ENCODE assay signal across 14 cellular contexts in genomic region chr5:96148376-96148775, GRCh38.
A peak's percentile ranks its signal among the peaks of the same experiment; 100 is the strongest.
DNase-seq lines count a peak whose midpoint lies in the region; ATAC-seq and TF ChIP-seq lines count a peak whose summit lies in the region.
"Had no signal": no experiment of that assay in that cellular context is flagged by ENCODE, and none has a peak within 500 bp of the region (broad histone marks: within the 10 kb centered on the region; RNA-seq: fewer than 3 reads in every experiment).

No MANE protein-coding gene starts in this region.

- H3K27ac Mint-ChIP-seq in MCF 10A (ENCODE audit: low read depth, unreplicated experiment) (peak overlapping the region; percentile 28), osteocyte (ENCODE audit: unreplicated experiment) (peak overlapping the region; percentile 57)
- H3K27ac Mint-ChIP-seq: CD4-positive, CD25-positive, alpha-beta regulatory T cell; GM23338 had no signal

- H3K36me3 ChIP-seq in breast epithelium = no peaks in the 10 kb centered on the region
- H3K36me3 ChIP-seq: BLaER1 treated with 17β-estradiol and CSF1 and Interleukin-3, amounts not matched to agents 10 nM and 100 nM had no signal

- peak; percentile 39 for DNase-seq in MCF 10A (ENCODE audit: unreplicated experiment)
- DNase-seq in breast epithelium (ENCODE audit: low spot score in 2 of 2) = no peak
- no peak for DNase-seq in epithelial cell of prostate (ENCODE audit: low read depth, low spot score)
- DNase-seq in osteocyte (ENCODE audit: extremely low spot score, unreplicated experiment) = no peak
- no peak for DNase-seq in SIG-M5 (lab: John Stamatoyannopoulos, UW)
- no peak for DNase-seq in SKM-1 (lab: John Stamatoyannopoulos, UW; ENCODE audit: unreplicated experiment)
- DNase-seq: 8988T; ACHN; CD4-positive, CD25-positive, alpha-beta regulatory T cell; H7 had no signal

- H3K36me3 Mint-ChIP-seq in MCF 10A (ENCODE audit: insufficient read depth, unreplicated experiment) = no peaks in the 10 kb centered on the region
- H3K36me3 Mint-ChIP-seq in osteocyte (ENCODE audit: unreplicated experiment) = peaks cover 2% of the 10 kb centered on the region
- H3K36me3 Mint-ChIP-seq: CD4-positive, CD25-positive, alpha-beta regulatory T cell had no signal

- intact Hi-C loops in MCF 10A (cut with micrococcal nuclease) = loop anchor here (5.0 kb wide), 2 partner anchors 186 to 189 kb away; partner anchors contain the start of gene ELL2
- intact Hi-C loops in breast epithelium (cut with DNase I; ENCODE audit: low total_unique reads) = no loop called here

- H3K9me3 ChIP-seq in breast epithelium = no peaks in the 10 kb centered on the region
- H3K9me3 ChIP-seq: BLaER1 treated with 17β-estradiol and CSF1 and Interleukin-3, amounts not matched to agents 10 nM and 100 nM had no signal

- CTCF ChIA-PET in MCF 10A (lab: Yijun Ruan, JAX) = interaction anchor here (1.1 to 1.9 kb wide), 2 partner anchors 28 to 193 kb away, joined by 3 to 8 read pairs; no protein-coding TSS in a partner anchor

- no peak overlapping the region for H3K4me3 Mint-ChIP-seq in MCF 10A (ENCODE audit: unreplicated experiment)
- no peak overlapping the region for H3K4me3 Mint-ChIP-seq in osteocyte (ENCODE audit: unreplicated experiment)
- H3K4me3 Mint-ChIP-seq: CD4-positive, CD25-positive, alpha-beta regulatory T cell; GM23338 had no signal

- H3K4me1 ChIP-seq in breast epithelium = no peaks in the 10 kb centered on the region

- no peaks in the 10 kb centered on the region for H3K9me3 Mint-ChIP-seq in MCF 10A (ENCODE audit: unreplicated experiment)
- H3K9me3 Mint-ChIP-seq in osteocyte (ENCODE audit: unreplicated experiment) = no peaks in the 10 kb centered on the region
- H3K9me3 Mint-ChIP-seq: CD4-positive, CD25-positive, alpha-beta regulatory T cell; GM23338 had no signal

- no peak for TF ChIP-seq CTCF in MCF 10A (IDR thresholded peaks at IDR 0.05; ENCODE audit: unreplicated experiment)
- TF ChIP-seq CTCF in breast epithelium (IDR thresholded peaks at IDR 0.05) = no peak
- no peak for TF ChIP-seq CTCF in osteocyte (IDR thresholded peaks at IDR 0.05)

- H3K4me3 ChIP-seq in breast epithelium = no peak overlapping the region
- H3K4me3 ChIP-seq: BLaER1 treated with 17β-estradiol and CSF1 and Interleukin-3, amounts not matched to agents 10 nM and 100 nM; GM23338 had no signal

- BruUV-seq in MCF 10A (replicated peaks; lab: Mats Ljungman, UMichigan) = no TSS peak

- H3K4me1 Mint-ChIP-seq in MCF 10A (ENCODE audit: insufficient read depth, unreplicated experiment) = peaks cover 26% of the 10 kb centered on the region
- H3K4me1 Mint-ChIP-seq in osteocyte (ENCODE audit: unreplicated experiment) = peaks cover 48% of the 10 kb centered on the region
- H3K4me1 Mint-ChIP-seq: CD4-positive, CD25-positive, alpha-beta regulatory T cell had no signal

- H3K27me3 ChIP-seq in breast epithelium = no peaks in the 10 kb centered on the region
- H3K27me3 ChIP-seq: BLaER1 treated with 17β-estradiol and CSF1 and Interleukin-3, amounts not matched to agents 10 nM and 100 nM had no signal

- no peak for ATAC-seq in HG02798 (IDR thresholded peaks at IDR 0.05; ENCODE audit: poor library complexity, unreplicated experiment)
- ATAC-seq: GM23338, HepG2 had no signal

- H3K27ac ChIP-seq in breast epithelium (no peak overlapping the region), epithelial cell of prostate (peak overlapping the region; percentile 86)
- H3K27ac ChIP-seq: BLaER1 treated with 17β-estradiol and CSF1 and Interleukin-3, amounts not matched to agents 10 nM and 100 nM had no signal

- TF ChIP-seq POLR2A in breast epithelium (IDR thresholded peaks at IDR 0.05) = no peak

- POLR2A ChIA-PET in MCF 10A (lab: Yijun Ruan, JAX) = interaction anchor here (1.0 to 4.9 kb wide), 10 partner anchors 9 to 287 kb away, joined by 3 to 38 read pairs (median 6); partner anchors contain the start of gene ELL2

- no peaks in the 10 kb centered on the region for H3K27me3 Mint-ChIP-seq in MCF 10A (ENCODE audit: insufficient read depth, unreplicated experiment)
- H3K27me3 Mint-ChIP-seq in osteocyte (ENCODE audit: unreplicated experiment) = no peaks in the 10 kb centered on the region
